In genomic region chr19:40990972-40991381, GRCh38 we compare ENCODE assay signal across 32 cellular contexts. TPM values are rescaled to one million over a fixed set of nuclear protein-coding genes. Genes with fewer than 3 reads are reported as not detected.
DNase-seq lines count a peak whose midpoint lies in the region; ATAC-seq, FAIRE-seq and TF ChIP-seq lines count a peak whose summit lies in the region.
"Had no signal": no experiment of that assay in that cellular context is flagged by ENCODE, and none has a peak within 500 bp of the region (broad histone marks: within the 10 kb centered on the region; RNA-seq: fewer than 3 reads in every experiment).

Gene CYP2B6 (plus strand): TSS chr19:40991282. CDS start chr19:40991306, 24 bp downstream.

- POLR2A ChIA-PET in activated CD4-positive, alpha-beta T cell treated with anti-CD3 and anti-CD28 coated beads, Interleukin-2, amount 10 ng/mL, durations not matched to agents 7 days and 5 days (lab: Charles Lee), result no interaction called here

- peak; percentile 5 for DNase-seq in activated CD8-positive, alpha-beta memory T cell treated with anti-CD3 and anti-CD28 coated beads for 24 hours
- no peak for DNase-seq in activated CD8-positive, alpha-beta memory T cell treated with anti-CD3 and anti-CD28 coated beads, Interleukin-2, amount 10 ng/mL, durations not matched to agents 7 days and 5 days
- peak; percentile 84 for DNase-seq in SW480 (ENCODE audit: low spot score)
- DNase-seq in right lobe of liver, result peak; percentile 43 to 88 (median 84)
- DNase-seq in small intestine, result peak; percentile 80
- no peak for DNase-seq in DMS153 (lab: John Stamatoyannopoulos, UW)
- no peak for DNase-seq in GM19239 (ENCODE audit: insufficient read length, low spot score)
- DNase-seq in activated CD4-positive, alpha-beta T cell treated with anti-CD3 and anti-CD28 coated beads, Interleukin-2, amount 10 ng/mL, durations not matched to agents 7 days and 5 days, result no peak
- DNase-seq: ACHN; CD4-positive, CD25-positive, alpha-beta regulatory T cell; DMS53; Kasumi-1; MV-4-11; NCI-H1105; NCI-H146; NCI-H2029; NCI-H446 treated with DMSO at 0.1 percent for 48 hours; NCI-H526; NCI-H82; NK-92 treated with Interleukin-12 subunit alpha and Interleukin-12 subunit beta, amount 100 ng/mL, for 24 hours; SHP77 had no signal

- H3K9me3 Mint-ChIP-seq in activated CD8-positive, alpha-beta memory T cell treated with anti-CD3 and anti-CD28 coated beads, Interleukin-2, amount 10 ng/mL, durations not matched to agents 7 days and 5 days (ENCODE audit: low read depth), result peaks cover 2% of the 10 kb centered on the region
- no peaks in the 10 kb centered on the region for H3K9me3 Mint-ChIP-seq in activated CD4-positive, alpha-beta T cell treated with anti-CD3 and anti-CD28 coated beads, Interleukin-2, amount 10 ng/mL, durations not matched to agents 7 days and 5 days

- 29% methylated on average over 1 of the region's 2 CpGs for WGBS in right lobe of liver (ENCODE audit: insufficient coverage, low coverage, low lambda C conversion rate, missing lambda C conversion rate)
- WGBS in small intestine, 3 donors, result 33 to 64% (median 51%) methylated on average over 2 of the region's 2 CpGs

- H3K27me3 ChIP-seq in right lobe of liver (no peaks in the 10 kb centered on the region), small intestine (ENCODE audit: control insufficient read depth in 2 of 2, insufficient read depth in 2 of 2, low read length in 2 of 2) (no peaks in the 10 kb centered on the region)
- H3K27me3 ChIP-seq: BLaER1 had no signal

- FAIRE-seq in small intestine (lab: Jason Lieb, UNC), result no peak
- FAIRE-seq in GM19239 (lab: Jason Lieb, UNC), result no peak
- FAIRE-seq: D721Med, GM18507, H54, K562 had no signal

- H3K27ac Mint-ChIP-seq in activated CD8-positive, alpha-beta memory T cell treated with anti-CD3 and anti-CD28 coated beads, Interleukin-2, amount 10 ng/mL, durations not matched to agents 7 days and 5 days, result no peak within 1 kb of the TSS
- H3K27ac Mint-ChIP-seq in activated CD4-positive, alpha-beta T cell treated with anti-CD3 and anti-CD28 coated beads, Interleukin-2, amount 10 ng/mL, durations not matched to agents 7 days and 5 days, result no peak within 1 kb of the TSS
- H3K27ac Mint-ChIP-seq: CD4-positive, CD25-positive, alpha-beta regulatory T cell had no signal

- no peaks in the 10 kb centered on the region for H3K36me3 Mint-ChIP-seq in activated CD8-positive, alpha-beta memory T cell treated with anti-CD3 and anti-CD28 coated beads, Interleukin-2, amount 10 ng/mL, durations not matched to agents 7 days and 5 days
- H3K36me3 Mint-ChIP-seq in activated CD4-positive, alpha-beta T cell treated with anti-CD3 and anti-CD28 coated beads, Interleukin-2, amount 10 ng/mL, durations not matched to agents 7 days and 5 days (ENCODE audit: low read depth), result no peaks in the 10 kb centered on the region
- H3K36me3 Mint-ChIP-seq: CD4-positive, CD25-positive, alpha-beta regulatory T cell had no signal

- no peaks in the 10 kb centered on the region for H3K4me1 Mint-ChIP-seq in activated CD8-positive, alpha-beta memory T cell treated with anti-CD3 and anti-CD28 coated beads, Interleukin-2, amount 10 ng/mL, durations not matched to agents 7 days and 5 days
- no peaks in the 10 kb centered on the region for H3K4me1 Mint-ChIP-seq in activated CD4-positive, alpha-beta T cell treated with anti-CD3 and anti-CD28 coated beads, Interleukin-2, amount 10 ng/mL, durations not matched to agents 7 days and 5 days
- H3K4me1 Mint-ChIP-seq: CD4-positive, CD25-positive, alpha-beta regulatory T cell had no signal

- H3K36me3 ChIP-seq in right lobe of liver, result peaks cover 0 to 47% (median 0%) of the 10 kb centered on the region in 4 donors
- H3K36me3 ChIP-seq in small intestine (ENCODE audit: control insufficient read depth in 2 of 2, insufficient read depth in 2 of 2, low read length in 2 of 2), result no peaks in the 10 kb centered on the region
- H3K36me3 ChIP-seq: BLaER1 had no signal

- TF ChIP-seq POLR2A in right lobe of liver (IDR thresholded peaks at IDR 0.05), result peak; percentile 52

- intact Hi-C loops in right lobe of liver (cut with DNase I), result no loop called here

- H3K9me3 ChIP-seq in right lobe of liver (no peaks in the 10 kb centered on the region), small intestine (ENCODE audit: control insufficient read depth, low read depth) (no peaks in the 10 kb centered on the region)

- CTCF ChIA-PET in activated CD8-positive, alpha-beta memory T cell treated with anti-CD3 and anti-CD28 coated beads, Interleukin-2, amount 10 ng/mL, durations not matched to agents 7 days and 5 days (lab: Charles Lee), result interaction anchor here (1.0 kb wide), 1 partner anchor 19 kb away, joined by 3 read pairs; no protein-coding TSS in a partner anchor
- CTCF ChIA-PET in activated CD4-positive, alpha-beta T cell treated with anti-CD3 and anti-CD28 coated beads, Interleukin-2, amount 10 ng/mL, durations not matched to agents 7 days and 5 days (lab: Charles Lee), result no interaction called here

- ATAC-seq in activated CD8-positive, alpha-beta memory T cell treated with anti-CD3 and anti-CD28 coated beads, Interleukin-2, amount 10 ng/mL, durations not matched to agents 7 days and 5 days, result no peak
- peak; percentile 36 to 90 (median 82) for ATAC-seq in right lobe of liver
- ATAC-seq: K562 had no signal

- no peak for TF ChIP-seq CTCF in right lobe of liver (IDR thresholded peaks at IDR 0.05)

- H3K4me1 ChIP-seq in right lobe of liver, result peaks cover 0 to 20% (median 10%) of the 10 kb centered on the region in 4 donors
- H3K4me1 ChIP-seq in small intestine (ENCODE audit: control insufficient read depth in 2 of 2, insufficient read depth in 1 of 2, low read depth in 1 of 2, low read length in 1 of 2), result no peaks in the 10 kb centered on the region
- H3K4me1 ChIP-seq: BLaER1 had no signal

- H3K27ac ChIP-seq in right lobe of liver, result peak within 1 kb of the TSS; percentile 54 to 98 (median 85)
- H3K27ac ChIP-seq in small intestine (ENCODE audit: low read depth in 1 of 2, low read length in 1 of 2), result peak within 1 kb of the TSS in 1 of 2 donors; percentile 59
- H3K27ac ChIP-seq: 22Rv1, BLaER1, RWPE1 had no signal

- H3K4me3 Mint-ChIP-seq in activated CD8-positive, alpha-beta memory T cell treated with anti-CD3 and anti-CD28 coated beads, Interleukin-2, amount 10 ng/mL, durations not matched to agents 7 days and 5 days, result no peak within 1 kb of the TSS
- H3K4me3 Mint-ChIP-seq in activated CD4-positive, alpha-beta T cell treated with anti-CD3 and anti-CD28 coated beads, Interleukin-2, amount 10 ng/mL, durations not matched to agents 7 days and 5 days, result no peak within 1 kb of the TSS
- H3K4me3 Mint-ChIP-seq: CD4-positive, CD25-positive, alpha-beta regulatory T cell had no signal

- H3K27me3 Mint-ChIP-seq in activated CD8-positive, alpha-beta memory T cell treated with anti-CD3 and anti-CD28 coated beads, Interleukin-2, amount 10 ng/mL, durations not matched to agents 7 days and 5 days, result peaks cover 15% of the 10 kb centered on the region
- H3K27me3 Mint-ChIP-seq in activated CD4-positive, alpha-beta T cell treated with anti-CD3 and anti-CD28 coated beads, Interleukin-2, amount 10 ng/mL, durations not matched to agents 7 days and 5 days, result peaks cover 8% of the 10 kb centered on the region

- H3K4me3 ChIP-seq in right lobe of liver (peak within 1 kb of the TSS; percentile 26 to 62 (median 57)), small intestine (ENCODE audit: low read depth in 1 of 2, low read length in 2 of 2) (no peak within 1 kb of the TSS)
- H3K4me3 ChIP-seq: BLaER1, K562 had no signal

RNA-seq across cellular contexts. Expression of gene CYP2B6, which starts in this region (rescaled TPM):
- total RNA-seq in activated CD8-positive, alpha-beta memory T cell treated with anti-CD3 and anti-CD28 coated beads, Interleukin-2, amount 10 ng/mL, durations not matched to agents 7 days and 5 days, result not detected
- total RNA-seq in right lobe of liver, result 1,000 to 10,000 TPM in 1 of 6 experiments, 100 to 1,000 TPM in 3, 1 to 10 TPM in 2; 7.9 to 5,721 (median 385) TPM
- polyA plus RNA-seq in small intestine, result 1 to 10 TPM; 3.8 to 9.7 (median 4.0) TPM
- not detected for total RNA-seq in activated CD4-positive, alpha-beta T cell treated with anti-CD3 and anti-CD28 coated beads, Interleukin-2, amount 10 ng/mL, durations not matched to agents 7 days and 5 days
- total RNA-seq: CD4-positive, CD25-positive, alpha-beta regulatory T cell; Daoy; G401; HT1080; M059J had no signal
- polyA plus RNA-seq: K562 had no signal

Comparison
In these comparisons a context has a peak if more than half of its experiments do, and no peak if none do; other contexts are left out.
1. RNA of gene CYP2B6 (total RNA-seq): 7.9 to 5,721 TPM in right lobe of liver; not detected in activated CD8-positive, alpha-beta memory T cell treated with anti-CD3 and anti-CD28 coated beads, Interleukin-2, amount 10 ng/mL, durations not matched to agents 7 days and 5 days and not detected in activated CD4-positive, alpha-beta T cell treated with anti-CD3 and anti-CD28 coated beads, Interleukin-2, amount 10 ng/mL, durations not matched to agents 7 days and 5 days; every median in the first group is over 4 times any median in the second.
2. DNase-seq: peak in activated CD8-positive, alpha-beta memory T cell treated with anti-CD3 and anti-CD28 coated beads for 24 hours (single experiment), SW480 (single experiment), right lobe of liver (3 of 3) and small intestine (single experiment); none in activated CD8-positive, alpha-beta memory T cell treated with anti-CD3 and anti-CD28 coated beads, Interleukin-2, amount 10 ng/mL, durations not matched to agents 7 days and 5 days (single experiment), DMS153 (single experiment), GM19239 (single experiment) and activated CD4-positive, alpha-beta T cell treated with anti-CD3 and anti-CD28 coated beads, Interleukin-2, amount 10 ng/mL, durations not matched to agents 7 days and 5 days (single experiment).
3. H3K4me3 ChIP-seq: peak in right lobe of liver (3 of 3); none in small intestine (0 of 2).